In genomic region chr15:28886431-28887343, GRCh38 we compare ENCODE assay signal across 10 cellular contexts. TPM values are rescaled to one million over a fixed set of nuclear protein-coding genes. Genes with fewer than 3 reads are reported as not detected.
DNase-seq lines count a peak whose midpoint lies in the region; ATAC-seq and TF ChIP-seq lines count a peak whose summit lies in the region.
"Had no signal": no experiment of that assay in that cellular context is flagged by ENCODE, and none has a peak within 500 bp of the region (broad histone marks: within the 10 kb centered on the region; RNA-seq: fewer than 3 reads in every experiment).

No MANE protein-coding gene starts in this region.

- DNase-seq in NCI-H1417 (lab: John Stamatoyannopoulos, UW) (peak in 2 of 3 experiments; percentile 68 to 69), NCI-H1417 treated with DMSO at 0.1 percent for 48 hours (lab: John Stamatoyannopoulos, UW) (no peak), left ventricle myocardium inferior (no peak), smooth muscle cell (lab: John Stamatoyannopoulos, UW; ENCODE audit: unreplicated experiment) (no peak)
- no peak for DNase-seq in activated CD8-positive, alpha-beta T cell treated with anti-CD3 and anti-CD28 coated beads, Interleukin-2, amount 10 ng/mL, durations not matched to agents 7 days and 5 days

- H3K27me3 ChIP-seq in left ventricle myocardium inferior (ENCODE audit: low read depth), result peaks cover 50% of the 10 kb centered on the region
- H3K27me3 ChIP-seq in smooth muscle cell (ENCODE audit: low read depth), result peaks cover 18% of the 10 kb centered on the region

- peak overlapping the region; percentile 66 for H2AFZ ChIP-seq in smooth muscle cell (ENCODE audit: low read depth)

- peak overlapping the region; percentile 97 for H3K4me2 ChIP-seq in smooth muscle cell

- H3K36me3 ChIP-seq in left ventricle myocardium inferior (no peaks in the 10 kb centered on the region), smooth muscle cell (ENCODE audit: low read depth) (no peaks in the 10 kb centered on the region)

- no peaks in the 10 kb centered on the region for H3K9me3 Mint-ChIP-seq in activated CD8-positive, alpha-beta T cell treated with anti-CD3 and anti-CD28 coated beads, Interleukin-2, amount 10 ng/mL, durations not matched to agents 7 days and 5 days (ENCODE audit: insufficient read depth)
- H3K9me3 Mint-ChIP-seq in stimulated activated memory B cell treated with anti-CD40 and anti-IgM and Interleukin-4, amounts not matched to agents 10 μg/mL and 1 μg/mL and 100 μg/mL, for 72 hours, result no peaks in the 10 kb centered on the region

- H3K4me3 Mint-ChIP-seq in activated CD8-positive, alpha-beta T cell treated with anti-CD3 and anti-CD28 coated beads, Interleukin-2, amount 10 ng/mL, durations not matched to agents 7 days and 5 days, result peak overlapping the region; percentile 79
- no peak overlapping the region for H3K4me3 Mint-ChIP-seq in stimulated activated memory B cell treated with anti-CD40 and anti-IgM and Interleukin-4, amounts not matched to agents 10 μg/mL and 1 μg/mL and 100 μg/mL, for 72 hours

- H3K27me3 Mint-ChIP-seq in activated CD8-positive, alpha-beta T cell treated with anti-CD3 and anti-CD28 coated beads, Interleukin-2, amount 10 ng/mL, durations not matched to agents 7 days and 5 days (ENCODE audit: low read depth), result peaks cover 4% of the 10 kb centered on the region
- peaks cover 29% of the 10 kb centered on the region for H3K27me3 Mint-ChIP-seq in stimulated activated memory B cell treated with anti-CD40 and anti-IgM and Interleukin-4, amounts not matched to agents 10 μg/mL and 1 μg/mL and 100 μg/mL, for 72 hours

- 38% methylated on average over 40 of the region's 61 CpGs for WGBS in smooth muscle cell (ENCODE audit: low lambda C conversion rate)

- H3K4me3 ChIP-seq in left ventricle myocardium inferior (peak overlapping the region; percentile 65), smooth muscle cell (peak overlapping the region; percentile 68)

- H3K27ac ChIP-seq in left ventricle myocardium inferior (replicated peaks) (no peak overlapping the region), smooth muscle cell (ENCODE audit: low read depth) (no peak overlapping the region)

- H3K9ac ChIP-seq in smooth muscle cell (ENCODE audit: low read depth), result no peak overlapping the region

- H3K79me2 ChIP-seq in smooth muscle cell (ENCODE audit: low read depth), result no peaks in the 10 kb centered on the region

- H3K4me1 Mint-ChIP-seq in activated CD8-positive, alpha-beta T cell treated with anti-CD3 and anti-CD28 coated beads, Interleukin-2, amount 10 ng/mL, durations not matched to agents 7 days and 5 days (ENCODE audit: low read depth), result peaks cover 46% of the 10 kb centered on the region
- no peaks in the 10 kb centered on the region for H3K4me1 Mint-ChIP-seq in stimulated activated memory B cell treated with anti-CD40 and anti-IgM and Interleukin-4, amounts not matched to agents 10 μg/mL and 1 μg/mL and 100 μg/mL, for 72 hours

- CTCF ChIA-PET in activated CD8-positive, alpha-beta T cell treated with anti-CD3 and anti-CD28 coated beads, Interleukin-2, amount 10 ng/mL, durations not matched to agents 7 days and 5 days (lab: Charles Lee), result interaction anchor here (0.9 to 1.6 kb wide), 4 partner anchors 11 to 89 kb away, joined by 3 to 4 read pairs (median 3); no protein-coding TSS in a partner anchor

- ATAC-seq in activated CD8-positive, alpha-beta T cell treated with anti-CD3 and anti-CD28 coated beads, Interleukin-2, amount 10 ng/mL, durations not matched to agents 7 days and 5 days, result no peak
- ATAC-seq in GM18873 (IDR thresholded peaks at IDR 0.05; ENCODE audit: low FRiP score, unreplicated experiment) (no peak), GM21390 (IDR thresholded peaks at IDR 0.05; ENCODE audit: unreplicated experiment) (no peak)
- no peak for ATAC-seq in stimulated activated memory B cell treated with anti-CD40 and anti-IgM and Interleukin-4, amounts not matched to agents 10 μg/mL and 1 μg/mL and 100 μg/mL, for 72 hours
- ATAC-seq: HCT116 had no signal

- H3K36me3 Mint-ChIP-seq in activated CD8-positive, alpha-beta T cell treated with anti-CD3 and anti-CD28 coated beads, Interleukin-2, amount 10 ng/mL, durations not matched to agents 7 days and 5 days (ENCODE audit: low read depth), result peaks cover 3% of the 10 kb centered on the region
- no peaks in the 10 kb centered on the region for H3K36me3 Mint-ChIP-seq in stimulated activated memory B cell treated with anti-CD40 and anti-IgM and Interleukin-4, amounts not matched to agents 10 μg/mL and 1 μg/mL and 100 μg/mL, for 72 hours

- H3K27ac Mint-ChIP-seq in activated CD8-positive, alpha-beta T cell treated with anti-CD3 and anti-CD28 coated beads, Interleukin-2, amount 10 ng/mL, durations not matched to agents 7 days and 5 days, result peak overlapping the region; percentile 76
- no peak overlapping the region for H3K27ac Mint-ChIP-seq in stimulated activated memory B cell treated with anti-CD40 and anti-IgM and Interleukin-4, amounts not matched to agents 10 μg/mL and 1 μg/mL and 100 μg/mL, for 72 hours

- no peaks in the 10 kb centered on the region for H4K20me1 ChIP-seq in smooth muscle cell (ENCODE audit: low read depth)

- intact Hi-C loops in left ventricle myocardium inferior (cut with micrococcal nuclease), result no loop called here

- H3F3A ChIP-seq in smooth muscle cell (ENCODE audit: low read depth), result no peaks in the 10 kb centered on the region

- peaks cover 15% of the 10 kb centered on the region for H3K4me1 ChIP-seq in left ventricle myocardium inferior
- peaks cover 21% of the 10 kb centered on the region for H3K4me1 ChIP-seq in smooth muscle cell (ENCODE audit: low read depth)

- TF ChIP-seq CTCF in left ventricle myocardium inferior (IDR thresholded peaks at IDR 0.05; ENCODE audit: borderline replicate concordance) (no peak), smooth muscle cell (IDR thresholded peaks at IDR 0.05; ENCODE audit: borderline replicate concordance, insufficient read depth, poor library complexity, severe bottlenecking) (no peak)

- H3K9me3 ChIP-seq in left ventricle myocardium inferior (replicated peaks), result no peaks in the 10 kb centered on the region
- no peaks in the 10 kb centered on the region for H3K9me3 ChIP-seq in smooth muscle cell (replicated peaks; ENCODE audit: low read depth)

- POLR2A ChIA-PET in activated CD8-positive, alpha-beta T cell treated with anti-CD3 and anti-CD28 coated beads, Interleukin-2, amount 10 ng/mL, durations not matched to agents 7 days and 5 days (lab: Charles Lee), result interaction anchor here (0.6 to 1.6 kb wide), 2 partner anchors 33 kb away, joined by 3 read pairs; no protein-coding TSS in a partner anchor

RNA-seq across cellular contexts. Expression of gene APBA2, which starts 0.9 kb away (rescaled TPM):
- 10 to 100 TPM; 29.5 TPM for total RNA-seq in activated CD8-positive, alpha-beta T cell treated with anti-CD3 and anti-CD28 coated beads, Interleukin-2, amount 10 ng/mL, durations not matched to agents 7 days and 5 days
- total RNA-seq in left ventricle myocardium inferior (0.38 TPM), smooth muscle cell (10.2 and 13.6 TPM in 2 replicates)
- 14.9 and 23.1 TPM in 2 replicates for polyA plus RNA-seq in smooth muscle cell

RNA-seq across cellular contexts. Expression of gene GOLGA6L7, which starts 38.2 kb away (rescaled TPM):
- total RNA-seq in activated CD8-positive, alpha-beta T cell treated with anti-CD3 and anti-CD28 coated beads, Interleukin-2, amount 10 ng/mL, durations not matched to agents 7 days and 5 days, result not detected
- not detected for total RNA-seq in left ventricle myocardium inferior
- total RNA-seq in smooth muscle cell, result not detected in 2 replicates
- polyA plus RNA-seq in smooth muscle cell, result 0.19 TPM in 1 of 2 replicates, not detected in the other
- total RNA-seq: dermis microvascular lymphatic vessel endothelial cell had no signal

Comparison
In these comparisons a context has a peak if more than half of its experiments do, and no peak if none do; other contexts are left out.
1. DNase-seq: peak in NCI-H1417 (2 of 3); none in NCI-H1417 treated with DMSO at 0.1 percent for 48 hours (single experiment), activated CD8-positive, alpha-beta T cell treated with anti-CD3 and anti-CD28 coated beads, Interleukin-2, amount 10 ng/mL, durations not matched to agents 7 days and 5 days (single experiment), left ventricle myocardium inferior (single experiment) and smooth muscle cell (single experiment).